27 cellular contexts compared by ENCODE assay signal in the genomic region with DNA sequence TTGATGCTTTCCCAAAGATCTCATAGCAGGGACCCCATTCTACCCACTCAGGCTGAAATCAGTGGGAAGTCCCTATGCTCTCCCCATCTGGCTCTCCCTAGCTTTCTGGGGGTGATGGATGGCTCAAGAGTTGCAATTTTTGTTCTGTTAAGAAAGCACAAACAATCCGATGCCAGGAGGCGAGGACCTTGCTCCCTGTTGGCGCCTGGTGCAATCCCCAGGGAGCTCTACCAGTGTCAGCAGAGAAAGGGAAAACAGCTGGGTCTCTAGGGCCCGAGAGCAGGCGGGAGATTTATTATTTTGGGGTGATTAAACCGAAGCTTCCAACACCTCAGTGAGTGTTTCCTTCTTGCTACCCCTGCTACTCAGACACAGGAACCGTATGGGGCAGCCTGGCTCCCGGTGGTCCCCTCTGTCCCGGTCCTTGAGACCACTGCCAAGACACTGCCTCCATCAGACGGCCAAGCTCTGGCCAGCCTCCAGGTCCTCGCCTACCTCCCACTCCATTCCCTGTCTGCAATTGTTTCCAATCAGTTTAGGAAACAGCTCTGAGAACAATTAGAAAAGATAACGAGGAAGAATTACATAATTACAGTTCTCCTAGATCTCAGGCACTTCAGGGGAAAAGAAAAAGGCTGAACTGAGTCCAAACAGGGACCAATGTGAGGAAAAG.
DNase-seq lines count a peak whose midpoint lies in the region; ATAC-seq, FAIRE-seq and TF ChIP-seq lines count a peak whose summit lies in the region.
"Had no signal": no experiment of that assay in that cellular context is flagged by ENCODE, and none has a peak within 500 bp of the region (broad histone marks: within the 10 kb centered on the region; RNA-seq: fewer than 3 reads in every experiment).

No MANE protein-coding gene starts in this region.

- 21 to 42% (median 31%) methylated on average over 12 of the region's 12 CpGs for WGBS in small intestine, 3 donors

- no peaks in the 10 kb centered on the region for H3K9me3 ChIP-seq in small intestine (ENCODE audit: control insufficient read depth, low read depth)
- no peaks in the 10 kb centered on the region for H3K9me3 ChIP-seq in upper lobe of right lung
- H3K9me3 ChIP-seq: body of pancreas, SK-N-SH, suprapubic skin had no signal

- no peaks in the 10 kb centered on the region for H3K36me3 ChIP-seq in small intestine (ENCODE audit: control insufficient read depth in 2 of 2, insufficient read depth in 2 of 2, low read length in 2 of 2)
- no peaks in the 10 kb centered on the region for H3K36me3 ChIP-seq in upper lobe of right lung
- H3K36me3 ChIP-seq: suprapubic skin had no signal

- ATAC-seq in upper lobe of right lung: no peak
- no peak for ATAC-seq in GM19351 (IDR thresholded peaks at IDR 0.05; ENCODE audit: unreplicated experiment)
- ATAC-seq: body of pancreas; left ventricle myocardium superior; stimulated activated memory B cell treated with anti-CD40 and anti-IgM and Interleukin-4, amounts not matched to agents 10 μg/mL and 1 μg/mL and 100 μg/mL, for 72 hours had no signal

- H3K4me1 ChIP-seq in small intestine (ENCODE audit: control insufficient read depth in 2 of 2, insufficient read depth in 1 of 2, low read depth in 1 of 2, low read length in 1 of 2): peaks cover 9 to 13% of the 10 kb centered on the region in 2 donors
- H3K4me1 ChIP-seq in upper lobe of right lung: peaks cover 4% of the 10 kb centered on the region
- H3K4me1 ChIP-seq: body of pancreas, suprapubic skin had no signal

- H3K27ac ChIP-seq in small intestine (ENCODE audit: low read depth in 1 of 2, low read length in 1 of 2) (no peak overlapping the region), upper lobe of right lung (no peak overlapping the region)
- H3K27ac ChIP-seq: body of pancreas, GM23248, suprapubic skin had no signal

- H3K4me3 ChIP-seq in fibroblast of pulmonary artery (replicated peaks; ENCODE audit: low read depth, low read length) (no peak overlapping the region), small intestine (ENCODE audit: low read depth in 1 of 2, low read length in 2 of 2) (no peak overlapping the region), upper lobe of right lung (no peak overlapping the region)
- H3K4me3 ChIP-seq: body of pancreas, GM23248, suprapubic skin had no signal

- DNase-seq in NCI-H345 (lab: John Stamatoyannopoulos, UW): peak; percentile 10
- no peak for DNase-seq in NCI-H345 treated with DMSO at 0.1 percent for 48 hours (lab: John Stamatoyannopoulos, UW; ENCODE audit: unreplicated experiment)
- DNase-seq in NCI-H1694 treated with DMSO at 0.1 percent for 48 hours (lab: John Stamatoyannopoulos, UW): peak; percentile 30
- DNase-seq in fibroblast of pulmonary artery (ENCODE audit: low read depth): peak; percentile 73
- peak; percentile 18 for DNase-seq in small intestine
- DNase-seq in LoVo (ENCODE audit: low spot score): no peak
- DNase-seq in upper lobe of right lung: no peak
- DNase-seq: activated CD4-positive, alpha-beta T cell treated with anti-CD3 and anti-CD28 coated beads for 1 hour; activated CD8-positive, alpha-beta memory T cell treated with anti-CD3 and anti-CD28 coated beads for 24 hours; activated effector memory CD4-positive, alpha-beta T cell treated with anti-CD3 and anti-CD28 coated beads, Interleukin-2, amount 50 U/mL, for 16 hours; activated naive CD8-positive, alpha-beta T cell treated with anti-CD3 and anti-CD28 coated beads for 36 hours; body of pancreas; cerebellar nuclear complex; GM23248; hypothalamus; Kasumi-1; left ventricle myocardium superior; midbrain; NCI-H1930; NCI-H446 treated with DMSO at 0.1 percent for 48 hours; SK-N-SH; stimulated activated CD4-positive, alpha-beta T cell treated with anti-CD3 and anti-CD28 coated beads, Interleukin-4, amount 100 ng/mL, for 4 hours had no signal

- intact Hi-C loops in upper lobe of right lung (cut with DNase I): no loop called here

- TF ChIP-seq CTCF in fibroblast of pulmonary artery (IDR thresholded peaks at IDR 0.05; ENCODE audit: low read length, missing control alignments) (no peak), upper lobe of right lung (IDR thresholded peaks at IDR 0.05) (no peak)

- H3K27me3 ChIP-seq in small intestine (ENCODE audit: control insufficient read depth in 2 of 2, insufficient read depth in 2 of 2, low read length in 2 of 2): no peaks in the 10 kb centered on the region
- H3K27me3 ChIP-seq in upper lobe of right lung: no peaks in the 10 kb centered on the region
- H3K27me3 ChIP-seq: body of pancreas had no signal

- no peak for FAIRE-seq in small intestine (lab: Jason Lieb, UNC)
- FAIRE-seq: GM12892, urothelium cell line had no signal

Comparison
In these comparisons a context has a peak if more than half of its experiments do, and no peak if none do; other contexts are left out.
1. DNase-seq: peak in NCI-H345 (single experiment), NCI-H1694 treated with DMSO at 0.1 percent for 48 hours (single experiment), fibroblast of pulmonary artery (single experiment) and small intestine (single experiment); none in NCI-H345 treated with DMSO at 0.1 percent for 48 hours (single experiment), LoVo (single experiment) and upper lobe of right lung (single experiment).